Comparison of ENCODE assay signal across 27 cellular contexts in the genomic region with DNA sequence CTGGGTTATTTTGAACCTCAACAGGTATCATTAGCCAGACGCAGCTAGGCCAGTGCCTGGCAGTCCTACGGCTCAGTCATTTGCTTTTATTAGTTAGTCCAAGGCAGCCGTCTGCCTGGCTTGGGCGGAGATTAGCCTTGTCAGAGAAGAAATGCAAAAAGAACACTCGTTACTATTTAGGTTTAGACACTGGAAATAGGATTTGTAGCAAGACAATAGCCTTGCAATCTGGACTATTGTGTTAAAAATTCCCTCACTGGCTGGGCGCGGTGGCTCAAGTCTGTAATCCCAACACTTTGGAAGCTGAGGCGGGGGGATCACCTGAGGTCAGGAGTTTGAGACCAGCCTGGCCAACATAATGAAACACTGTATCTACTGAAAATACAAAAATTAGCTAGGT. TPM values are rescaled to one million over a fixed set of nuclear protein-coding genes. Genes with fewer than 3 reads are reported as not detected.
DNase-seq lines count a peak whose midpoint lies in the region; ATAC-seq and TF ChIP-seq lines count a peak whose summit lies in the region.
"Had no signal": no experiment of that assay in that cellular context is flagged by ENCODE, and none has a peak within 500 bp of the region (broad histone marks: within the 10 kb centered on the region; RNA-seq: fewer than 3 reads in every experiment).

No MANE protein-coding gene starts in this region.

- H3K9me3 Mint-ChIP-seq in neural progenitor cell = peaks cover 3% of the 10 kb centered on the region
- H3K9me3 Mint-ChIP-seq: CD4-positive, alpha-beta memory T cell; CD4-positive, CD25-positive, alpha-beta regulatory T cell; CD8-positive, alpha-beta memory T cell had no signal

- no peak overlapping the region for H3K4me3 Mint-ChIP-seq in neural progenitor cell
- H3K4me3 Mint-ChIP-seq: CD14-positive monocyte; CD4-positive, alpha-beta memory T cell; CD8-positive, alpha-beta memory T cell had no signal

- H3K9me3 ChIP-seq in HAP-1 (no peaks in the 10 kb centered on the region), WERI-Rb-1 (ENCODE audit: severe bottlenecking) (peaks cover 4% of the 10 kb centered on the region), neural progenitor cell (ENCODE audit: low read depth) (no peaks in the 10 kb centered on the region)
- H3K9me3 ChIP-seq: BE2C had no signal

- in situ Hi-C loops in HAP-1 (cut with MboI; ENCODE audit: low sequenced_read_pairs) = no loop called here

- no peak overlapping the region for H3K4me2 ChIP-seq in neural progenitor cell
- H3K4me2 ChIP-seq: BLaER1 had no signal

- H3K36me3 ChIP-seq in HAP-1 (replicated peaks) (no peaks in the 10 kb centered on the region), WERI-Rb-1 (no peaks in the 10 kb centered on the region), neural progenitor cell (no peaks in the 10 kb centered on the region)
- H3K36me3 ChIP-seq: BE2C, BLaER1 had no signal

- H3K4me3 ChIP-seq in HAP-1 (no peak overlapping the region), WERI-Rb-1 (ENCODE audit: low read depth, low read length) (no peak overlapping the region), neural progenitor cell (no peak overlapping the region)
- H3K4me3 ChIP-seq: BLaER1, GM12878 had no signal

- H3F3A ChIP-seq in neural progenitor cell (ENCODE audit: low read depth) = no peaks in the 10 kb centered on the region

- H2AFZ ChIP-seq in neural progenitor cell (replicated peaks) = no peak overlapping the region

- H3K27me3 ChIP-seq in HAP-1 (ENCODE audit: low read depth) (no peaks in the 10 kb centered on the region), WERI-Rb-1 (ENCODE audit: insufficient read depth, low read depth, severe bottlenecking) (no peaks in the 10 kb centered on the region), neural progenitor cell (peaks cover 9% of the 10 kb centered on the region)
- H3K27me3 ChIP-seq: BLaER1 had no signal

- no peaks in the 10 kb centered on the region for H3K79me2 ChIP-seq in neural progenitor cell (ENCODE audit: low read depth)

- no peak overlapping the region for H3K9ac ChIP-seq in neural progenitor cell
- H3K9ac ChIP-seq: BLaER1 had no signal

- peaks cover 16% of the 10 kb centered on the region for H3K4me1 ChIP-seq in HAP-1
- H3K4me1 ChIP-seq in neural progenitor cell = peaks cover 5% of the 10 kb centered on the region
- H3K4me1 ChIP-seq: BE2C had no signal

- H3K27me3 Mint-ChIP-seq in neural progenitor cell (ENCODE audit: insufficient read depth, low read depth) = peaks cover 10% of the 10 kb centered on the region
- H3K27me3 Mint-ChIP-seq: CD4-positive, CD25-positive, alpha-beta regulatory T cell; CD8-positive, alpha-beta memory T cell had no signal

- no peaks in the 10 kb centered on the region for H4K20me1 ChIP-seq in neural progenitor cell (ENCODE audit: low read depth)
- H4K20me1 ChIP-seq: BLaER1 had no signal

- TF ChIP-seq CTCF in WERI-Rb-1 (IDR thresholded peaks at IDR 0.05; ENCODE audit: low read depth, low read length) (no peak), neural progenitor cell (IDR thresholded peaks at IDR 0.05) (no peak)

- no peaks in the 10 kb centered on the region for H3K36me3 Mint-ChIP-seq in neural progenitor cell
- H3K36me3 Mint-ChIP-seq: CD14-positive monocyte; CD4-positive, alpha-beta memory T cell; CD4-positive, CD25-positive, alpha-beta regulatory T cell; CD8-positive, alpha-beta memory T cell had no signal

- H3K4me1 Mint-ChIP-seq in neural progenitor cell = peaks cover 2% of the 10 kb centered on the region
- H3K4me1 Mint-ChIP-seq: CD14-positive monocyte had no signal

- ATAC-seq in HG03520 (IDR thresholded peaks at IDR 0.05; ENCODE audit: unreplicated experiment) (no peak), GM18502 (IDR thresholded peaks at IDR 0.05; ENCODE audit: poor library complexity, unreplicated experiment) (no peak)
- ATAC-seq: GM12878 had no signal

- no peak overlapping the region for H3K27ac ChIP-seq in WERI-Rb-1
- no peak overlapping the region for H3K27ac ChIP-seq in neural progenitor cell
- H3K27ac ChIP-seq: BLaER1 had no signal

- no peak overlapping the region for H3K27ac Mint-ChIP-seq in neural progenitor cell
- H3K27ac Mint-ChIP-seq: CD14-positive monocyte; CD4-positive, alpha-beta memory T cell; CD8-positive, alpha-beta memory T cell had no signal

- peak; percentile 77 to 91 for DNase-seq in HAP-1 (ENCODE audit: low spot score in 2 of 2)
- peak; percentile 33 for DNase-seq in WERI-Rb-1
- DNase-seq in neural progenitor cell (ENCODE audit: low spot score) = peak; percentile 56
- DNase-seq in stimulated activated naive CD4-positive, alpha-beta T cell (lab: John Stamatoyannopoulos, UW) = no peak
- DNase-seq: 8988T; ACHN; BE2C; C1 segment of cervical spinal cord; CD4-positive, alpha-beta memory T cell; CD4-positive, CD25-positive, alpha-beta regulatory T cell; CD8-positive, alpha-beta memory T cell; COR-L47; DMS 273 treated with DMSO at 0.1 percent for 48 hours; DMS153; DMS53; DMS79; DND-41; EL; GDM1 had no signal

RNA-seq across cellular contexts. Expression of a gene that starts 11.0 kb away (rescaled TPM):
- total RNA-seq in neural progenitor cell (ENCODE audit: low replicate concordance) = 33.4 and 47.2 TPM in 2 replicates

RNA-seq across cellular contexts. Expression of a gene that starts 20.1 kb away (rescaled TPM):
- total RNA-seq in neural progenitor cell (ENCODE audit: low replicate concordance) = 0.31 and 0.45 TPM in 2 replicates
- total RNA-seq: A673; CD4-positive, alpha-beta memory T cell; CD8-positive, alpha-beta memory T cell; Daoy; GM12878 had no signal

RNA-seq across cellular contexts. Expression of a gene that starts 35.7 kb away (rescaled TPM):
- total RNA-seq in neural progenitor cell (ENCODE audit: low replicate concordance) = 0.19 TPM in 1 of 2 replicates, not detected in the other
- total RNA-seq: A673; CD4-positive, alpha-beta memory T cell; CD4-positive, CD25-positive, alpha-beta regulatory T cell; CD8-positive, alpha-beta memory T cell; Daoy; G401; GM12878 had no signal

Comparison
In these comparisons a context has a peak if more than half of its experiments do, and no peak if none do; other contexts are left out.
1. DNase-seq: peak in HAP-1 (2 of 2), WERI-Rb-1 (single experiment) and neural progenitor cell (single experiment); none in stimulated activated naive CD4-positive, alpha-beta T cell (0 of 6).